ENCODE assay signal across 1 cellular context in genomic region chr10:44733743-44734488, GRCh38.
TF ChIP-seq lines count a peak whose summit lies in the region.

No MANE protein-coding gene starts in this region.

TF ChIP-seq in H1, 55 proteins besides CTCF, POLR2A, EP300 and RAD21 (continued from another document):
- TF ChIP-seq CHD2 (IDR thresholded peaks at IDR 0.05; ENCODE audit: low read length), result no peak
- no peak for TF ChIP-seq SP4 (IDR thresholded peaks at IDR 0.05; ENCODE audit: low read length)
- no peak for TF ChIP-seq RBBP5 (IDR thresholded peaks at IDR 0.05; ENCODE audit: borderline replicate concordance, low read depth, low read length)
- no peak for TF ChIP-seq SIX5 (IDR thresholded peaks at IDR 0.05; ENCODE audit: low read depth, low read length)
- TF ChIP-seq BRCA1 (IDR thresholded peaks at IDR 0.05; ENCODE audit: low read depth, low read length), result no peak
- no peak for TF ChIP-seq JUND (IDR thresholded peaks at IDR 0.05; ENCODE audit: low read length)
- no peak for TF ChIP-seq BCL11A (IDR thresholded peaks at IDR 0.05; ENCODE audit: low read depth in 2 of 2, low read length in 2 of 2)
- TF ChIP-seq TCF12 (IDR thresholded peaks at IDR 0.05; ENCODE audit: low read depth, low read length), result no peak
- TF ChIP-seq RXRA (IDR thresholded peaks at IDR 0.05; ENCODE audit: insufficient read depth, low read depth, low read length), result no peak
- no peak for TF ChIP-seq RFX5 (IDR thresholded peaks at IDR 0.05; ENCODE audit: borderline replicate concordance, low read depth, low read length)
- no peak for TF ChIP-seq EGR1 (IDR thresholded peaks at IDR 0.05; ENCODE audit: borderline replicate concordance, low read depth, low read length)
